In the genomic region with DNA sequence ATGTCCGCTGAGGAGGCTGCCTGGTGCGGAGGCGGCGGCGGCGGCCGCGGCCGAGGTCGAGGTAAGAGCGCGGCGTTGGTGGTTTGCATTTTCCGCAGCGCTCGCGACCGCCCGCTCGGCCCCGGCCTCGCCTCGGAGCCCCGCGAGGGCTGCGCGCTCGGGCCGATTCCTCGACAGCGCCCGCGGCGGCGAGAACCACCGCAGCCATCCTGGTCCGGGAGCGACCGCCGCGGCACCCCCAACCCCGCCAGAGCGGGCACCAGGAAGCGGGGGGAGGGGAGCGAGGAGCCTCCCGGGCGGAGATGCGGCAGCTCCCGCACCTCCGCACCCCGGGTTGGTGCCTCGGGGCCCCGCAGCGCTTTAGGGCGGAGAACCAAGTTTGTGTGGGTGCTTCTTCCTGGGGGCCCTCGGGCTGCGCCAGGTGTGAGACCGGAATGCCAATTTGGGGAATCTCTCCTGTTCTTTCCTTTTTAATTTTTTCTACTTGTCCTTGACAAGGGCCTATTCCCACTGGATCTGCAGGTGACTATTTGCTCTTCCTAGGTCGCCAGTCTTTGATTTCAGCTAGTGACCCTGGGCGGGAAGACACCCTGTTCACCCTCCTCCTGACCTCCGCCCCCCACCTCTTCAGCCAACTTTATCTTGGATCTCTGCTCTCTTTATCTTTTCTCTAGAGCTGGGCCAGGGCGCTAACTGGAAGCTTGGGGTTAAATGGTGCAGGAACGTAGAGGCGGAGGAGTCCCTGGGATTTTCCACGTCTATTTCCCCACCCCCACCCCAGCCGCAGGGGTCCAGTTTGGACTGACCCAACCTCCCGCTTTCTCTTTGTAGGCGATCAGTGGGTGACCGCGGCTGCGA, we compare ENCODE assay signal across 8 cellular contexts. TPM values are rescaled to one million over a fixed set of nuclear protein-coding genes. Genes with fewer than 3 reads are reported as not detected.
DNase-seq lines count a peak whose midpoint lies in the region; ATAC-seq and TF ChIP-seq lines count a peak whose summit lies in the region.

A gene with protein sequence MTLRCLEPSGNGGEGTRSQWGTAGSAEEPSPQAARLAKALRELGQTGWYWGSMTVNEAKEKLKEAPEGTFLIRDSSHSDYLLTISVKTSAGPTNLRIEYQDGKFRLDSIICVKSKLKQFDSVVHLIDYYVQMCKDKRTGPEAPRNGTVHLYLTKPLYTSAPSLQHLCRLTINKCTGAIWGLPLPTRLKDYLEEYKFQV (plus strand): TSS at position 822 of the 858 bp plus-strand sequence. CDS start 223 bp downstream, outside the sequence.

- H3K27ac Mint-ChIP-seq in neural progenitor cell = peak within 1 kb of the TSS; percentile 76

- H3K36me3 Mint-ChIP-seq in neural progenitor cell = peaks cover 5% of the 10 kb centered on the region

- H3K27me3 Mint-ChIP-seq in neural progenitor cell (ENCODE audit: insufficient read depth, low read depth) = peaks cover 18% of the 10 kb centered on the region

- no peak for ATAC-seq in activated CD4-positive, CD25-positive, alpha-beta regulatory T cell treated with anti-CD3 and anti-CD28 coated beads, Interleukin-2, amount 50 U/mL, for 24 hours
- ATAC-seq in GM21723 (IDR thresholded peaks at IDR 0.05; ENCODE audit: unreplicated experiment) = no peak

- no peaks in the 10 kb centered on the region for H3K9me3 ChIP-seq in neural progenitor cell (ENCODE audit: low read depth)

- peaks cover 81% of the 10 kb centered on the region for H3K27me3 ChIP-seq in neural progenitor cell

- H3F3A ChIP-seq in neural progenitor cell (ENCODE audit: low read depth) = peaks cover 28% of the 10 kb centered on the region

- H3K4me3 ChIP-seq in fibroblast of villous mesenchyme (ENCODE audit: low read depth, low read length) = peak within 1 kb of the TSS; percentile 71
- peak within 1 kb of the TSS; percentile 72 for H3K4me3 ChIP-seq in neural progenitor cell

- H2AFZ ChIP-seq in neural progenitor cell (replicated peaks) = peak within 1 kb of the TSS; percentile 95

- peaks cover 14% of the 10 kb centered on the region for H3K4me1 ChIP-seq in neural progenitor cell

- H3K36me3 ChIP-seq in neural progenitor cell = no peaks in the 10 kb centered on the region

- TF ChIP-seq CTCF in fibroblast of villous mesenchyme (IDR thresholded peaks at IDR 0.05; ENCODE audit: insufficient read depth, low read depth, low read length) = no peak
- TF ChIP-seq CTCF in neural progenitor cell (IDR thresholded peaks at IDR 0.05) = no peak

- H3K4me1 Mint-ChIP-seq in neural progenitor cell = peaks cover 12% of the 10 kb centered on the region

- H4K20me1 ChIP-seq in neural progenitor cell (ENCODE audit: low read depth) = peaks cover 35% of the 10 kb centered on the region

- H3K79me2 ChIP-seq in neural progenitor cell (ENCODE audit: low read depth) = no peaks in the 10 kb centered on the region

- DNase-seq in activated CD4-positive, CD25-positive, alpha-beta regulatory T cell (lab: John Stamatoyannopoulos, UW) = peak in 3 of 4 experiments; percentile 16 to 31 (median 18)
- DNase-seq in NCI-H2171 treated with DMSO at 0.1 percent for 48 hours (lab: John Stamatoyannopoulos, UW) (peak; percentile 34), activated T-cell treated with anti-CD3 and anti-CD28 coated beads for 48 hours (ENCODE audit: low read depth) (peak; percentile 25), fibroblast of villous mesenchyme (ENCODE audit: low read depth) (peak; percentile 56), neural progenitor cell (ENCODE audit: low spot score) (peak; percentile 80), COLO829 (ENCODE audit: low spot score) (no peak)

- no peak within 1 kb of the TSS for H3K27ac ChIP-seq in neural progenitor cell

- H3K4me2 ChIP-seq in neural progenitor cell = peak within 1 kb of the TSS; percentile 90

- no peak within 1 kb of the TSS for H3K9ac ChIP-seq in neural progenitor cell

- peak within 1 kb of the TSS; percentile 95 for H3K4me3 Mint-ChIP-seq in neural progenitor cell

- H3K9me3 Mint-ChIP-seq in neural progenitor cell = no peaks in the 10 kb centered on the region

RNA-seq across cellular contexts. Expression of the gene that starts here (rescaled TPM):
- total RNA-seq in fibroblast of villous mesenchyme = 37.6 and 45.1 TPM in 2 replicates
- total RNA-seq in neural progenitor cell (ENCODE audit: low replicate concordance) = 3.5 and 4.9 TPM in 2 replicates
